ENCODE assay signal across 8 cellular contexts in the genomic region with DNA sequence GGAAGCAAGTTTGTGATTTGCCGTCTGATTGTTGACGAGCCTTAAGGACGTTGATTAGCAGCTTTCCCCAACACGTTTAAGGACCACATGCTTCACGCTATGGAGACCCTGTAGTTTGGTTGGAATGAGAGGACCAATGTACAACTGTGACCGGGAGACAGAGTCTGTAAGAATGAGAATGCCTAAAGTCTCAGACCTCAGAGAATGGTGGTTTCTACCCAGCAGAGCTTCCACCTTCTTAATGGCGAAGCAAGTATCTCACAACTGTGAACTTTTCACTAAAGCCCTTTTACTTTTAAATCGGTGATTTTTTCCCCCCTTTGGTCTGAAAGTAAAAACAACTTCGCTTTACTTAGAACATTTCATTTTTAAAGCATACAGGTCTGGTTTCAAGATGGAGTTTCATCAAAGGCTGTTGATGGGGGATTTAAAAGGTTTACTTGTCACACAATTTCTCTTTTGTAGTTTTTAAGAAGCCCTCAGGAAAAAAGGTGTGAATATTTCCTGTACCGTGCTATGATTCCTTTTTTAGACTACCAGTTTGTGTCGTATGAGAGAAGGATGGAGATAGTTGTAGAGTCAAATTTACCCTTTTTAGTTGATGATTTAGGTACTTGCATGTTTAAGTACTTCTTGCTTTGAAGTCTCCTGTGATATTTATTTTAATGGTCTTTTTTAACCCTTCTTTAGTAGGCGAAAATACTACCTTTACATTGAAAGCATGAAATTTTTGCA. TPM values are rescaled to one million over a fixed set of nuclear protein-coding genes. Genes with fewer than 3 reads are reported as not detected.
DNase-seq lines count a peak whose midpoint lies in the region; ATAC-seq, FAIRE-seq and TF ChIP-seq lines count a peak whose summit lies in the region.

No MANE protein-coding gene starts in this region.

- peaks cover 35% of the 10 kb centered on the region for H3K27me3 ChIP-seq in cardiac muscle cell
- H3K27me3 ChIP-seq in adipocyte (replicated peaks; ENCODE audit: control insufficient read depth, insufficient read depth, low read length), result no peaks in the 10 kb centered on the region
- H3K27me3 ChIP-seq in lower lobe of right lung (ENCODE audit: low read depth), result no peaks in the 10 kb centered on the region

- TF ChIP-seq CTCF in cardiac muscle cell (IDR thresholded peaks at IDR 0.05; ENCODE audit: low read depth, low read length) (no peak), lower lobe of right lung (IDR thresholded peaks at IDR 0.05) (no peak)

- ATAC-seq in Right ventricle myocardium inferior (no peak), lower lobe of right lung (no peak), GM18505 (IDR thresholded peaks at IDR 0.05; ENCODE audit: unreplicated experiment) (no peak)

- intact Hi-C loops in Right ventricle myocardium inferior (cut with DNase I), result no loop called here
- intact Hi-C loops in lower lobe of right lung (cut with DNase I), result no loop called here

- TF ChIP-seq POLR2A in GM18505 (IDR thresholded peaks at IDR 0.05; ENCODE audit: borderline replicate concordance, extremely low read depth, insufficient read depth, insufficient read length), result no peak

- peak overlapping the region; percentile 96 for H3K9ac ChIP-seq in adipocyte (ENCODE audit: low read length)

- peak overlapping the region; percentile 90 for H3K4me3 ChIP-seq in cardiac muscle cell
- H3K4me3 ChIP-seq in adipocyte (ENCODE audit: low read length), result peak overlapping the region; percentile 87
- peak overlapping the region; percentile 78 for H3K4me3 ChIP-seq in lower lobe of right lung
- peak overlapping the region; percentile 17 for H3K4me3 ChIP-seq in urinary bladder (ENCODE audit: low read depth, low read length)

- H3K36me3 ChIP-seq in cardiac muscle cell (no peaks in the 10 kb centered on the region), adipocyte (ENCODE audit: control insufficient read depth, insufficient read depth, low read length, severe bottlenecking) (peaks cover 24% of the 10 kb centered on the region), lower lobe of right lung (no peaks in the 10 kb centered on the region), urinary bladder (ENCODE audit: insufficient read depth) (no peaks in the 10 kb centered on the region)

- 59% methylated on average over 12 of the region's 12 CpGs for WGBS in urinary bladder

- peaks cover 7% of the 10 kb centered on the region for H3K4me1 ChIP-seq in cardiac muscle cell (ENCODE audit: low read depth)
- H3K4me1 ChIP-seq in adipocyte (ENCODE audit: control insufficient read depth, insufficient read depth, low read length), result peaks cover 54% of the 10 kb centered on the region
- peaks cover 62% of the 10 kb centered on the region for H3K4me1 ChIP-seq in lower lobe of right lung
- no peaks in the 10 kb centered on the region for H3K4me1 ChIP-seq in urinary bladder (ENCODE audit: insufficient read depth)

- H3K9me3 ChIP-seq in cardiac muscle cell (ENCODE audit: low read depth) (no peaks in the 10 kb centered on the region), adipocyte (ENCODE audit: control insufficient read depth, low read length) (no peaks in the 10 kb centered on the region), lower lobe of right lung (no peaks in the 10 kb centered on the region)

- no peak overlapping the region for H3K27ac ChIP-seq in cardiac muscle cell
- no peak overlapping the region for H3K27ac ChIP-seq in lower lobe of right lung
- no peak overlapping the region for H3K27ac ChIP-seq in urinary bladder (ENCODE audit: low read depth)

- FAIRE-seq in RCC 7860 (lab: Jason Lieb, UNC), result no peak

- DNase-seq in cardiac muscle cell (ENCODE audit: low read depth in 1 of 2, low spot score in 1 of 2) (no peak), Right ventricle myocardium inferior (ENCODE audit: missing footprints) (no peak), adipocyte (ENCODE audit: low read depth) (no peak), lower lobe of right lung (no peak), RCC 7860 (ENCODE audit: low spot score) (no peak), OCI-M1 (lab: John Stamatoyannopoulos, UW) (no peak)

RNA-seq across cellular contexts. Expression of a gene that starts 1.5 kb away (rescaled TPM):
- total RNA-seq in cardiac muscle cell (6.0 and 6.9 TPM in 2 replicates), Right ventricle myocardium inferior (4.0 TPM), lower lobe of right lung (14.6 TPM), urinary bladder (29.9 TPM)
- polyA plus RNA-seq in cardiac muscle cell (3.0 and 4.1 TPM in 2 replicates), urinary bladder (12.6 TPM)

Comparison
In these comparisons a context has a peak if more than half of its experiments do, and no peak if none do; other contexts are left out.
1. H3K4me3 ChIP-seq: peak in every context shown above with its lines; median percentile 90 in cardiac muscle cell; 87 in adipocyte; 78 in lower lobe of right lung; 17 in urinary bladder.